15 cellular contexts compared by ENCODE assay signal in genomic region chr10:28250358-28250757, GRCh38. TPM values are rescaled to one million over a fixed set of nuclear protein-coding genes. Genes with fewer than 3 reads are reported as not detected.
DNase-seq lines count a peak whose midpoint lies in the region; ATAC-seq and TF ChIP-seq lines count a peak whose summit lies in the region.
"Had no signal": no experiment of that assay in that cellular context is flagged by ENCODE, and none has a peak within 500 bp of the region (broad histone marks: within the 10 kb centered on the region; RNA-seq: fewer than 3 reads in every experiment).

No MANE protein-coding gene starts in this region.

- no peak overlapping the region for H3K4ac ChIP-seq in IMR-90 (ENCODE audit: low read depth, low read length)

- no peak overlapping the region for H3K4me2 ChIP-seq in HCT116 (ENCODE audit: low read length)
- H3K4me2 ChIP-seq in IMR-90 (ENCODE audit: low read depth, low read length): peak overlapping the region; percentile 82
- H3K4me2 ChIP-seq: A549, GM23338 had no signal

- H3K9me3 Mint-ChIP-seq in progenitor cell of endocrine pancreas (ENCODE audit: low read depth): peaks cover 3% of the 10 kb centered on the region
- peaks cover 4% of the 10 kb centered on the region for H3K9me3 Mint-ChIP-seq in activated T-cell treated with anti-CD3 and anti-CD28 coated beads, Interleukin-2, amount 50 U/mL, for 4 hours
- H3K9me3 Mint-ChIP-seq: GM23338 had no signal

- H3K79me2 ChIP-seq in HCT116 (ENCODE audit: insufficient read depth, low read length): 0 out of 2 replicates have a peak, but pooled peaks cover 8% of the 10 kb centered on the region

- H3K27me3 Mint-ChIP-seq in progenitor cell of endocrine pancreas: no peaks in the 10 kb centered on the region
- no peaks in the 10 kb centered on the region for H3K27me3 Mint-ChIP-seq in activated T-cell treated with anti-CD3 and anti-CD28 coated beads, Interleukin-2, amount 50 U/mL, for 4 hours (ENCODE audit: low read depth)
- H3K27me3 Mint-ChIP-seq: CD4-positive, alpha-beta memory T cell had no signal

- H3K4me3 ChIP-seq in HCT116 (replicated peaks in 1 of 2; ENCODE audit: low read depth in 1 of 2, low read length in 2 of 2) (no peak overlapping the region), IMR-90 (ENCODE audit: insufficient read depth, low read depth, low read length) (no peak overlapping the region)
- H3K4me3 ChIP-seq: A549, GM23338 had no signal

- CTCF ChIA-PET in HCT116 (lab: Charles Lee): interaction anchor here (1.0 to 3.4 kb wide), 6 partner anchors 13 to 143 kb away, joined by 3 to 60 read pairs (median 6); partner anchors contain the start of gene MPP7
- CTCF ChIA-PET in IMR-90 (lab: Yijun Ruan, JAX): interaction anchor here (0.6 to 4.3 kb wide), 9 partner anchors 8 to 684 kb away, joined by 3 to 41 read pairs (median 4); no protein-coding TSS in a partner anchor

- no peak overlapping the region for H2AK9ac ChIP-seq in IMR-90 (replicated peaks; ENCODE audit: low read depth, low read length, poor library complexity)

- H3K27me3 ChIP-seq in HCT116 (ENCODE audit: insufficient read depth, low read length) (no peaks in the 10 kb centered on the region), IMR-90 (ENCODE audit: control insufficient read depth, insufficient read depth, low read length) (peaks cover 3% of the 10 kb centered on the region; the same call in 1 of the 2 replicates)

- H3K27ac ChIP-seq in HCT116 (ENCODE audit: low read depth, low read length) (peak overlapping the region; percentile 39; the same call in 1 of the 2 replicates), IMR-90 (ENCODE audit: insufficient read depth, low read length) (no peak overlapping the region)
- H3K27ac ChIP-seq: A549, C4-2B had no signal

- H3K79me1 ChIP-seq in IMR-90 (ENCODE audit: low read depth in 1 of 2, low read length in 2 of 2): no peaks in the 10 kb centered on the region

- no peak overlapping the region for H3K4me3 Mint-ChIP-seq in progenitor cell of endocrine pancreas (ENCODE audit: low read depth)
- H3K4me3 Mint-ChIP-seq in activated T-cell treated with anti-CD3 and anti-CD28 coated beads, Interleukin-2, amount 50 U/mL, for 4 hours: no peak overlapping the region
- H3K4me3 Mint-ChIP-seq: CD4-positive, alpha-beta memory T cell; GM23338 had no signal

- TF ChIP-seq CTCF in HCT116 (IDR thresholded peaks at IDR 0.05 in 2 of 3, conservative IDR thresholded peaks at IDR 0.05 in 1 of 3; ENCODE audit: borderline replicate concordance in 1 of 3, insufficient read depth in 1 of 3, low read depth in 2 of 3, low read length in 2 of 3) (no peak), IMR-90 (conservative IDR thresholded peaks at IDR 0.05; ENCODE audit: low read depth, low read length) (no peak), progenitor cell of endocrine pancreas (IDR thresholded peaks at IDR 0.05; ENCODE audit: unreplicated experiment) (no peak)

- peak overlapping the region; percentile 73 for H3K27ac Mint-ChIP-seq in progenitor cell of endocrine pancreas
- H3K27ac Mint-ChIP-seq: GM23338 had no signal

- H3K56ac ChIP-seq in IMR-90 (ENCODE audit: extremely low read depth, insufficient read depth, low read length): no peak overlapping the region

- H3K9ac ChIP-seq in HCT116 (ENCODE audit: low read length) (no peak overlapping the region), IMR-90 (ENCODE audit: low read depth, low read length) (no peak overlapping the region)

- no peak overlapping the region; the same call in 1 of the 2 replicates for H3K18ac ChIP-seq in IMR-90 (ENCODE audit: low read depth, low read length)

- H4K20me1 ChIP-seq in HCT116 (ENCODE audit: insufficient read depth) (no peaks in the 10 kb centered on the region), IMR-90 (ENCODE audit: insufficient read depth, low read length) (no peaks in the 10 kb centered on the region)

- H4K5ac ChIP-seq in IMR-90 (ENCODE audit: low read depth, low read length): peak overlapping the region; percentile 35; the same call in 1 of the 2 replicates

- BruUV-seq in HCT116 (replicated peaks; lab: Mats Ljungman, UMichigan) (no TSS peak), IMR-90 (replicated peaks; lab: Mats Ljungman, UMichigan) (no TSS peak)

- TF ChIP-seq POLR2A in HCT116 (IDR thresholded peaks at IDR 0.05; ENCODE audit: borderline replicate concordance, extremely low read depth, insufficient read depth, insufficient read length) (no peak), IMR-90 (IDR thresholded peaks at IDR 0.05; ENCODE audit: low read depth, low read length) (no peak)

- H2AFZ ChIP-seq in HCT116 (ENCODE audit: low read depth, low read length, poor library complexity, severe bottlenecking) (no peak overlapping the region), IMR-90 (replicated peaks; ENCODE audit: low read length, poor library complexity) (no peak overlapping the region)
- H2AFZ ChIP-seq: GM23338 had no signal

- peaks cover 60 to 88% of the 10 kb centered on the region in 2 experiments for H3K4me1 ChIP-seq in HCT116 (ENCODE audit: control insufficient read depth in 1 of 2, insufficient read depth in 2 of 2, low read length in 2 of 2)
- H3K4me1 ChIP-seq in IMR-90 (ENCODE audit: control insufficient read depth, insufficient read depth, low read length): peaks cover 5% of the 10 kb centered on the region; the same call in 1 of the 2 replicates
- H3K4me1 ChIP-seq: A549, BE2C had no signal

- H2BK120ac ChIP-seq in IMR-90 (ENCODE audit: low read depth, low read length): no peak overlapping the region

- DNase-seq in HCT116 (ENCODE audit: low read depth, low spot score): no peak
- DNase-seq in IMR-90: peak; percentile 66
- DNase-seq in fibroblast of peridontal ligament (ENCODE audit: extremely low read depth): peak; percentile 13
- no peak for DNase-seq in progenitor cell of endocrine pancreas (ENCODE audit: low spot score, unreplicated experiment)
- no peak for DNase-seq in activated T-cell treated with anti-CD3 and anti-CD28 coated beads, Interleukin-2, amount 50 U/mL, for 4 hours
- DNase-seq in NCI-H1092 treated with DMSO at 0.1 percent for 48 hours (lab: John Stamatoyannopoulos, UW): no peak
- DNase-seq in Right ventricle myocardium inferior (ENCODE audit: missing footprints): no peak
- DNase-seq: BE2C, DND-41, H7 had no signal

- POLR2A ChIA-PET in HCT116 (lab: Charles Lee) (interaction anchor here (1.3 to 1.6 kb wide), 2 partner anchors 53 to 143 kb away, joined by 3 to 4 read pairs; partner anchors contain the start of gene MPP7), IMR-90 (lab: Charles Lee; ENCODE audit: unreplicated experiment) (no interaction called here)

- TF ChIP-seq RAD21 in HCT116 (IDR thresholded peaks at IDR 0.05; ENCODE audit: low read depth) (no peak), IMR-90 (IDR thresholded peaks at IDR 0.05; ENCODE audit: low read length) (no peak)

- no peak overlapping the region for H2AK5ac ChIP-seq in IMR-90 (ENCODE audit: low read depth, low read length)

- RAD21 ChIA-PET in HCT116 (lab: Charles Lee; ENCODE audit: low non-redundant PET in 1 of 2, low total read pairs in 2 of 2, uncharacterized antibody in 2 of 2, unreplicated experiment in 2 of 2): interaction anchor here (1.4 to 2.7 kb wide), 2 partner anchors 143 to 144 kb away, joined by 4 to 13 read pairs; no protein-coding TSS in a partner anchor

- no peaks in the 10 kb centered on the region for H3K9me2 ChIP-seq in HCT116 (ENCODE audit: insufficient read depth)

- no peak overlapping the region for H4K91ac ChIP-seq in IMR-90 (ENCODE audit: insufficient read depth, low read depth, low read length)

- H3K14ac ChIP-seq in IMR-90 (replicated peaks; ENCODE audit: low read depth, low read length): no peak overlapping the region

- H3K36me3 Mint-ChIP-seq in progenitor cell of endocrine pancreas (ENCODE audit: insufficient read depth): no peaks in the 10 kb centered on the region
- peaks cover 4% of the 10 kb centered on the region for H3K36me3 Mint-ChIP-seq in activated T-cell treated with anti-CD3 and anti-CD28 coated beads, Interleukin-2, amount 50 U/mL, for 4 hours (ENCODE audit: insufficient read depth)

- no peak overlapping the region for H2BK20ac ChIP-seq in IMR-90 (ENCODE audit: low read depth, low read length)

- H3K9me3 ChIP-seq in HCT116 (ENCODE audit: control insufficient read depth in 1 of 2, insufficient read depth in 1 of 2, low read depth in 1 of 2, low read length in 2 of 2) (no peaks in the 10 kb centered on the region), IMR-90 (ENCODE audit: control insufficient read depth, insufficient read depth, low read length) (no peaks in the 10 kb centered on the region)
- H3K9me3 ChIP-seq: A549, BE2C had no signal

- no peaks in the 10 kb centered on the region for H3K9me1 ChIP-seq in IMR-90 (ENCODE audit: insufficient read depth, low read length)

- in situ Hi-C loops in IMR-90 (cut with MboI; ENCODE audit: low sequenced_read_pairs): loop anchor here (5.0 kb wide), 1 partner anchor 132 kb away; no protein-coding TSS in a partner anchor

- no peaks in the 10 kb centered on the region; a peak in 1 of 4 replicates for H3K36me3 ChIP-seq in HCT116 (ENCODE audit: control insufficient read depth in 1 of 2, insufficient read depth in 2 of 2, low read length in 2 of 2)
- no peaks in the 10 kb centered on the region for H3K36me3 ChIP-seq in IMR-90 (ENCODE audit: control insufficient read depth, insufficient read depth, low read length)
- H3K36me3 ChIP-seq: BE2C had no signal

- H3K4me1 Mint-ChIP-seq in progenitor cell of endocrine pancreas (ENCODE audit: low read depth): peaks cover 7% of the 10 kb centered on the region
- peaks cover 26% of the 10 kb centered on the region for H3K4me1 Mint-ChIP-seq in activated T-cell treated with anti-CD3 and anti-CD28 coated beads, Interleukin-2, amount 50 U/mL, for 4 hours (ENCODE audit: low read depth)

- intact Hi-C loops in HCT116 (cut with micrococcal nuclease): loop anchor here (1.0 to 5.0 kb wide), 2 partner anchors 52 to 131 kb away; partner anchors contain the start of gene MPP7
- intact Hi-C loops in IMR-90 (cut with micrococcal nuclease): loop anchor here (1.0 kb wide), 1 partner anchor 131 kb away; no protein-coding TSS in a partner anchor
- intact Hi-C loops in Right ventricle myocardium inferior (cut with DNase I): loop anchor here (2.0 to 5.0 kb wide), 2 partner anchors 52 to 132 kb away; partner anchors contain the start of gene MPP7

- ATAC-seq in HCT116 (no peak), IMR-90 (ENCODE audit: low read depth) (peak; percentile 58), HG03159 (IDR thresholded peaks at IDR 0.05; ENCODE audit: unreplicated experiment) (no peak), Right ventricle myocardium inferior (no peak)
- no peak for ATAC-seq in activated T-cell treated with anti-CD3 and anti-CD28 coated beads, Interleukin-2, amount 50 U/mL, for 4 hours
- ATAC-seq: GM23338 had no signal

- H2BK5ac ChIP-seq in IMR-90 (ENCODE audit: low read depth, low read length, poor library complexity, severe bottlenecking): peak overlapping the region; percentile 56

- no peak overlapping the region for H3K23ac ChIP-seq in IMR-90 (ENCODE audit: low read depth, low read length)

- no peak overlapping the region for H2BK15ac ChIP-seq in IMR-90 (ENCODE audit: low read depth, low read length)

- dilution Hi-C loops in IMR-90 (cut with HindIII; ENCODE audit: low sequenced_read_pairs, unreplicated experiment): loop anchor here (25.0 kb wide), 1 partner anchor 137 kb away; no protein-coding TSS in a partner anchor

- WGBS in IMR-90 (ENCODE audit: extremely low coverage in 2 of 2, insufficient read length in 1 of 2), 2 experiments: 0% methylated on average over 3 of the region's 4 CpGs; no CpG with 5 or more reads in 1 of the 2 experiments

- no peak overlapping the region for H4K8ac ChIP-seq in IMR-90 (ENCODE audit: low read depth in 2 of 2, low read length in 2 of 2)

RNA-seq across cellular contexts. Expression of gene MPP7, which starts 52.5 kb away (rescaled TPM):
- 64.5 TPM for total RNA-seq in HCT116 (2021; ENCODE audit: unreplicated experiment)
- polyA plus RNA-seq in HCT116 (2012): 24.3 and 29.5 TPM in 2 replicates
- 1.4 TPM in 2 replicates for total RNA-seq in IMR-90 (2012; rRNA removed)
- 0.39 and 0.44 TPM in 2 replicates for polyA plus RNA-seq in IMR-90 (2012; rRNA removed)
- 0.16 and 0.27 TPM in 2 replicates for polyA plus RNA-seq in IMR-90 (2012; cell fraction: cytosol; rRNA removed)
- 0.09 and 0.48 TPM in 2 replicates for polyA plus RNA-seq in IMR-90 (2012; cell fraction: nucleus; rRNA removed; ENCODE audit: low replicate concordance)
- 17.1 and 17.5 TPM in 2 replicates for total RNA-seq in progenitor cell of endocrine pancreas
- total RNA-seq in activated T-cell treated with anti-CD3 and anti-CD28 coated beads, Interleukin-2, amount 50 U/mL, for 4 hours: 1 to 10 TPM; 1.9 to 3.2 (median 2.9) TPM
- total RNA-seq in Right ventricle myocardium inferior: 13.1 TPM

Comparison
In these comparisons a context has a peak if more than half of its experiments do, and no peak if none do; other contexts are left out.
1. DNase-seq: peak in IMR-90 (single experiment) and fibroblast of peridontal ligament (single experiment); none in HCT116 (single experiment), progenitor cell of endocrine pancreas (single experiment), activated T-cell treated with anti-CD3 and anti-CD28 coated beads, Interleukin-2, amount 50 U/mL, for 4 hours (single experiment), NCI-H1092 treated with DMSO at 0.1 percent for 48 hours (single experiment) and Right ventricle myocardium inferior (single experiment).